In genomic region chr19:48835734-48836088, GRCh38 we compare ENCODE assay signal across 8 cellular contexts. TPM values are rescaled to one million over a fixed set of nuclear protein-coding genes. Genes with fewer than 3 reads are reported as not detected.
DNase-seq lines count a peak whose midpoint lies in the region; ATAC-seq and TF ChIP-seq lines count a peak whose summit lies in the region.

No MANE protein-coding gene starts in this region.

- intact Hi-C loops in PC-3 (cut with micrococcal nuclease): loop anchor here (1.0 to 2.0 kb wide), 2 partner anchors 37 to 40 kb away; partner anchors contain the start of gene PPP1R15A
- intact Hi-C loops in esophagus squamous epithelium (cut with DNase I): loop anchor here (2.0 kb wide), 1 partner anchor 41 kb away; no protein-coding TSS in a partner anchor

- H3K4me2 ChIP-seq in BLaER1: peak overlapping the region; percentile 92
- peak overlapping the region; percentile 84 for H3K4me2 ChIP-seq in PC-3 (ENCODE audit: low read length)

- H3K4me1 Mint-ChIP-seq in activated T-cell treated with anti-CD3 and anti-CD28 coated beads, Interleukin-2, amount 50 U/mL, for 24 hours (ENCODE audit: low read depth): peaks cover 16% of the 10 kb centered on the region

- H3K27ac ChIP-seq in BLaER1 (peak overlapping the region; percentile 80), PC-3 (ENCODE audit: low read length) (no peak overlapping the region), esophagus squamous epithelium (peak overlapping the region; percentile 58 to 89 (median 82)), muscle layer of duodenum (ENCODE audit: low read length) (peak overlapping the region; percentile 63)

- peak overlapping the region; percentile 79 for H3K4me3 Mint-ChIP-seq in activated T-cell treated with anti-CD3 and anti-CD28 coated beads, Interleukin-2, amount 50 U/mL, for 24 hours

- no TSS peak for BruUV-seq in PC-3 (replicated peaks; lab: Mats Ljungman, UMichigan)

- ATAC-seq in GM19397 (IDR thresholded peaks at IDR 0.05; ENCODE audit: unreplicated experiment) (peak; percentile 79), PC-3 (peak; percentile 81)

- peak overlapping the region; percentile 63 for H3K4me3 ChIP-seq in BLaER1
- H3K4me3 ChIP-seq in Jurkat, Clone E6-1 (ENCODE audit: low read length): peak overlapping the region; percentile 63
- peak overlapping the region; percentile 69 for H3K4me3 ChIP-seq in PC-3 (ENCODE audit: low read length)
- H3K4me3 ChIP-seq in esophagus squamous epithelium: peak overlapping the region; percentile 2 to 62 (median 40)
- H3K4me3 ChIP-seq in muscle layer of duodenum (ENCODE audit: low read depth in 1 of 2, low read length in 2 of 2): peak overlapping the region; percentile 54 to 65

- peak; percentile 86 for DNase-seq in Jurkat, Clone E6-1 (ENCODE audit: low read depth, low spot score)
- peak; percentile 87 for DNase-seq in PC-3
- DNase-seq in activated T-cell treated with anti-CD3 and anti-CD28 coated beads, Interleukin-2, amount 50 U/mL, for 24 hours: peak; percentile 95
- peak; percentile 51 for DNase-seq in esophagus squamous epithelium (lab: John Stamatoyannopoulos, UW)
- peak; percentile 90 for DNase-seq in stimulated activated CD8-positive, alpha-beta memory T cell treated with anti-CD3 and anti-CD28 coated beads, Interleukin-7, amount 100 ng/mL, for 24 hours (ENCODE audit: low read depth)

- peak overlapping the region; percentile 71 for H3K9ac ChIP-seq in BLaER1
- H3K9ac ChIP-seq in PC-3 (ENCODE audit: low read length): peak overlapping the region; percentile 39

- peak in 1 of 4 donors; percentile 36 for TF ChIP-seq POLR2A in esophagus squamous epithelium (IDR thresholded peaks at IDR 0.05)

- H3K27ac Mint-ChIP-seq in activated T-cell treated with anti-CD3 and anti-CD28 coated beads, Interleukin-2, amount 50 U/mL, for 24 hours: peak overlapping the region; percentile 84

- H3K27me3 ChIP-seq in BLaER1 (no peaks in the 10 kb centered on the region), PC-3 (ENCODE audit: low read length) (no peaks in the 10 kb centered on the region), esophagus squamous epithelium (no peaks in the 10 kb centered on the region), muscle layer of duodenum (ENCODE audit: low read depth, low read length) (no peaks in the 10 kb centered on the region)

- H3K4me1 ChIP-seq in BLaER1 (peaks cover 46% of the 10 kb centered on the region), PC-3 (ENCODE audit: insufficient read depth, low read length) (peaks cover 9% of the 10 kb centered on the region; the same call in 1 of the 2 replicates), esophagus squamous epithelium (peaks cover 0 to 25% (median 2%) of the 10 kb centered on the region in 3 donors), muscle layer of duodenum (ENCODE audit: control insufficient read depth in 1 of 2, insufficient read depth in 2 of 2, low read length in 2 of 2) (peaks cover 0 to 10% of the 10 kb centered on the region in 2 donors)

- H3K36me3 Mint-ChIP-seq in activated T-cell treated with anti-CD3 and anti-CD28 coated beads, Interleukin-2, amount 50 U/mL, for 24 hours (ENCODE audit: low read depth): no peaks in the 10 kb centered on the region

- no peaks in the 10 kb centered on the region for H3K9me2 ChIP-seq in PC-3 (replicated peaks; ENCODE audit: low read length)

- no peaks in the 10 kb centered on the region for H3K79me2 ChIP-seq in PC-3 (ENCODE audit: low read length)

- H3K9me3 ChIP-seq in BLaER1 (no peaks in the 10 kb centered on the region), PC-3 (ENCODE audit: low read length) (no peaks in the 10 kb centered on the region), esophagus squamous epithelium (no peaks in the 10 kb centered on the region), muscle layer of duodenum (ENCODE audit: control insufficient read depth in 1 of 2, low read length in 2 of 2) (no peaks in the 10 kb centered on the region)

- WGBS in esophagus squamous epithelium, 2 donors: 0 to 7% methylated on average over 6 to 9 of the region's 12 CpGs

- H4K20me1 ChIP-seq in BLaER1 (no peaks in the 10 kb centered on the region), PC-3 (ENCODE audit: low read length) (no peaks in the 10 kb centered on the region)

- TF ChIP-seq CTCF in PC-3 (conservative IDR thresholded peaks at IDR 0.05; ENCODE audit: low read depth, low read length): peak; percentile 88
- peak; percentile 90 to 97 (median 94) for TF ChIP-seq CTCF in esophagus squamous epithelium (IDR thresholded peaks at IDR 0.05)

- H3F3A ChIP-seq in PC-3 (ENCODE audit: low read length, unreplicated experiment): no peaks in the 10 kb centered on the region

- H3K36me3 ChIP-seq in BLaER1 (no peaks in the 10 kb centered on the region; the same call in 1 of the 2 replicates), PC-3 (ENCODE audit: low read depth, low read length) (no peaks in the 10 kb centered on the region), esophagus squamous epithelium (peaks cover 0 to 31% (median 0%) of the 10 kb centered on the region in 3 donors), muscle layer of duodenum (ENCODE audit: control insufficient read depth in 1 of 2, insufficient read depth in 2 of 2, low read length in 2 of 2) (peaks cover 4 to 14% of the 10 kb centered on the region in 2 donors)

- POLR2A ChIA-PET in PC-3 (lab: Charles Lee; ENCODE audit: unreplicated experiment): no interaction called here

- H3K9me3 Mint-ChIP-seq in activated T-cell treated with anti-CD3 and anti-CD28 coated beads, Interleukin-2, amount 50 U/mL, for 24 hours: no peaks in the 10 kb centered on the region

- CTCF ChIA-PET in PC-3 (lab: Charles Lee): interaction anchor here (0.6 to 1.0 kb wide), 3 partner anchors 40 to 61 kb away, joined by 3 to 7 read pairs (median 7); no protein-coding TSS in a partner anchor

- H3K27me3 Mint-ChIP-seq in activated T-cell treated with anti-CD3 and anti-CD28 coated beads, Interleukin-2, amount 50 U/mL, for 24 hours: peaks cover 3% of the 10 kb centered on the region

- peak overlapping the region; percentile 69 for H2AFZ ChIP-seq in PC-3 (ENCODE audit: low read length)

RNA-seq across cellular contexts. Expression of gene HSD17B14, which starts 0.6 kb away (rescaled TPM):
- 5.3 TPM for polyA plus RNA-seq in Jurkat, Clone E6-1 (2012; ENCODE audit: insufficient read depth, insufficient read length)
- total RNA-seq in PC-3 (2014; rRNA removed): 15.0 and 15.4 TPM in 2 replicates
- total RNA-seq in esophagus squamous epithelium: 1 to 10 TPM in 2 of 4 donors, under 1 TPM in 1, not detected in 1; 0.83 to 9.0 (median 4.8) TPM

RNA-seq across cellular contexts. Expression of gene BCAT2, which starts 24.9 kb away (rescaled TPM):
- 70.2 TPM for polyA plus RNA-seq in Jurkat, Clone E6-1 (2012; ENCODE audit: insufficient read depth, insufficient read length)
- total RNA-seq in PC-3 (2014; rRNA removed) (41.1 and 50.0 TPM in 2 replicates), esophagus squamous epithelium (10 to 100 TPM; 22.8 to 61.0 (median 42.2) TPM)

RNA-seq across cellular contexts. Expression of gene PLEKHA4, which starts 32.7 kb away (rescaled TPM):
- 3.5 TPM for polyA plus RNA-seq in Jurkat, Clone E6-1 (2012; ENCODE audit: insufficient read depth, insufficient read length)
- total RNA-seq in PC-3 (2014; rRNA removed) (0.63 and 1.2 TPM in 2 replicates), esophagus squamous epithelium (1 to 10 TPM; 2.8 to 9.0 (median 5.6) TPM)

RNA-seq across cellular contexts. Expression of gene PPP1R15A, which starts 36.5 kb away (rescaled TPM):
- 12.3 TPM for polyA plus RNA-seq in Jurkat, Clone E6-1 (2012; ENCODE audit: insufficient read depth, insufficient read length)
- 78.0 and 105 TPM in 2 replicates for total RNA-seq in PC-3 (2014; rRNA removed)
- total RNA-seq in esophagus squamous epithelium: 10 to 100 TPM; 19.3 to 41.6 (median 33.3) TPM
